8 cellular contexts compared by ENCODE assay signal in the genomic region with DNA sequence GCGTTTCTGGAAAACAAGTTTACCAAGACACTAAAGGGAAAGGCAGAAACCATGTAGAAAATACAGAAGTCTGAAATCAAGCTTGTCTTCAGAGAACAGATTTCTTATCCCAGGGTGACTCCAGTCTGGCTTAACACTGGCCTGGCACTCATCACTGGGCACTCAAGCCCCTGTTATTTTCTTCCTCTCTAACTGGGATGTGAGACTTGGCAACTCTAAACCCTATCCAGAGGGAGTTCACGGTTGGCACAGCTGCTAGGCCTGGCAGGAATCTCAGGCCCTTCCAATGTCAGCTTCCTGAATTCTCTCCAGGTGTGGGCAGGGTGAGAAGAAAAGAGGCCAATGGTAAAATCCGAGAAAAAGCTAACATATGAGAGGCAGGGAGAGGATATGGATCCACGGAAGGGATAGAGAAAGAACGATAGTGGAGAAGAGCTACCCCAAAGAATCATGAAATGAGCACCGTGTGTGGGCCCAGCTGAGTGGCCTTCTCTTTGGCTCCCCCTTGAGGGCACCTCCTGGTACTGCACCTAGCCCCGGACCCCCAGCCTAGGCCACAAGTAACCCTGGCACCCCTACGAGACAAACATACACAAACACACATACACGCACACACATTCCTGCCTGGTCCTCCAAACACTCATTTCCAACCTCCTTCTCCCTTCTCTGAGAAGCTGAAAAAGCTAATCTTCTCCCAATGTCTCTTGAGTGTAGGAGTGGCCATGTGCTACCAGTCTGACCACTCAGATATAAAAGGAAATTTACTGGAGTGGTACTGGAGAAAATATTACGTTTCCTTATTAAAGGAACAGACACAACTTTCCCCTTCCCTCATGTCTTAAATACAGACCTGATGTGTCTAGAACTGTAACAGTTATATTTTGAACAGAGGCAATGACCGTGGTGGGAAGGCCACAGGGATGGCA. TPM values are rescaled to one million over a fixed set of nuclear protein-coding genes. Genes with fewer than 3 reads are reported as not detected.
DNase-seq lines count a peak whose midpoint lies in the region; ATAC-seq, FAIRE-seq and TF ChIP-seq lines count a peak whose summit lies in the region.

No MANE protein-coding gene starts in this region.

- H3K27ac Mint-ChIP-seq in activated naive CD4-positive, alpha-beta T cell treated with anti-CD3 and anti-CD28 coated beads, Interleukin-2, amount 50 U/mL, for 72 hours, result no peak overlapping the region

- H3K9me1 ChIP-seq in keratinocyte (ENCODE audit: control insufficient read depth, extremely low read depth, insufficient read depth, low read length), result no peaks in the 10 kb centered on the region

- no peaks in the 10 kb centered on the region for H3K9me3 ChIP-seq in keratinocyte (ENCODE audit: control insufficient read depth, low read depth, low read length)

- no peaks in the 10 kb centered on the region for H3K36me3 Mint-ChIP-seq in activated naive CD4-positive, alpha-beta T cell treated with anti-CD3 and anti-CD28 coated beads, Interleukin-2, amount 50 U/mL, for 72 hours

- peak; percentile 62 for DNase-seq in activated CD8-positive, alpha-beta memory T cell treated with anti-CD3 and anti-CD28 coated beads for 24 hours
- no peak for DNase-seq in activated CD8-positive, alpha-beta memory T cell treated with anti-CD3 and anti-CD28 coated beads, Interleukin-2, amount 50 U/mL, for 4 hours
- DNase-seq in H7 (peak; percentile 66), M059J (ENCODE audit: low read depth) (peak; percentile 7), keratinocyte (ENCODE audit: low read depth, low spot score) (no peak), NCI-H2227 treated with DMSO at 0.1 percent for 48 hours (lab: John Stamatoyannopoulos, UW) (no peak), NCI-H1436 (lab: John Stamatoyannopoulos, UW) (no peak)
- DNase-seq in activated naive CD4-positive, alpha-beta T cell treated with anti-CD3 and anti-CD28 coated beads, Interleukin-2, amount 50 U/mL, for 72 hours (ENCODE audit: low spot score in 2 of 2), result peak in 1 of 2 donors; percentile 46

- H3K27me3 ChIP-seq in H7 (ENCODE audit: control insufficient read depth, insufficient read depth, low read length) (no peaks in the 10 kb centered on the region), keratinocyte (ENCODE audit: control insufficient read depth, extremely low read depth, insufficient read depth, low read length) (no peaks in the 10 kb centered on the region)

- peak; percentile 78 to 93 (median 80) for TF ChIP-seq CTCF in keratinocyte (optimal IDR thresholded peaks at IDR 0.05 in 1 of 3, IDR thresholded peaks at IDR 0.05 in 1 of 3, conservative IDR thresholded peaks at IDR 0.05 in 1 of 3; ENCODE audit: extremely low read depth in 1 of 3, insufficient read depth in 2 of 3, low read length in 3 of 3)

- H3K4me1 ChIP-seq in keratinocyte (ENCODE audit: control insufficient read depth, extremely low read depth, insufficient read depth, low read length), result no peaks in the 10 kb centered on the region

- no peaks in the 10 kb centered on the region for H3K36me3 ChIP-seq in H7 (replicated peaks; ENCODE audit: control insufficient read depth, insufficient read depth, low read length)
- H3K36me3 ChIP-seq in keratinocyte (ENCODE audit: control insufficient read depth in 2 of 2, extremely low read depth in 1 of 2, insufficient read depth in 2 of 2, low read length in 2 of 2), result no peaks in the 10 kb centered on the region

- ATAC-seq in activated naive CD4-positive, alpha-beta T cell treated with anti-CD3 and anti-CD28 coated beads, Interleukin-2, amount 50 U/mL, for 72 hours, result peak; percentile 49 to 62

- dilution Hi-C loops in keratinocyte (cut with MboI; ENCODE audit: extremely low pct_ligation_motif_present, low sequenced_read_pairs), result no loop called here

- no peak overlapping the region for H3K4me3 ChIP-seq in H7 (ENCODE audit: insufficient read depth, low read depth, low read length)
- no peak overlapping the region for H3K4me3 ChIP-seq in keratinocyte (ENCODE audit: control insufficient read depth in 2 of 3, extremely low read depth in 1 of 3, insufficient read depth in 2 of 3, low read depth in 1 of 3, low read length in 3 of 3)

- H2AFZ ChIP-seq in keratinocyte (ENCODE audit: control insufficient read depth, low read length), result no peak overlapping the region

- H3K79me2 ChIP-seq in keratinocyte (ENCODE audit: control insufficient read depth, insufficient read depth, low read length), result no peaks in the 10 kb centered on the region

- H3K9ac ChIP-seq in keratinocyte (ENCODE audit: control insufficient read depth, extremely low read depth, insufficient read depth, low read length), result no peak overlapping the region

- H3K27ac ChIP-seq in keratinocyte (ENCODE audit: control insufficient read depth, insufficient read depth, low read length), result no peak overlapping the region

- H4K20me1 ChIP-seq in keratinocyte (ENCODE audit: control insufficient read depth, extremely low read depth, insufficient read depth, low read length), result no peaks in the 10 kb centered on the region

- H3K4me2 ChIP-seq in keratinocyte (ENCODE audit: control insufficient read depth, extremely low read depth, insufficient read depth, low read depth, low read length), result no peak overlapping the region

- FAIRE-seq in keratinocyte (lab: Jason Lieb, UNC), result no peak

- no peaks in the 10 kb centered on the region for H3K9me3 Mint-ChIP-seq in activated naive CD4-positive, alpha-beta T cell treated with anti-CD3 and anti-CD28 coated beads, Interleukin-2, amount 50 U/mL, for 72 hours

RNA-seq across cellular contexts. Expression of gene PTCHD1, which starts 16.6 kb away (rescaled TPM):
- total RNA-seq in H7 (2014; rRNA removed; shearing (Covaris generic)), result 4.3 and 5.7 TPM in 2 replicates
- total RNA-seq in M059J (2014; rRNA removed; shearing (Covaris generic)), result not detected in 2 replicates
- not detected for total RNA-seq in activated naive CD4-positive, alpha-beta T cell treated with anti-CD3 and anti-CD28 coated beads, Interleukin-2, amount 50 U/mL, for 72 hours
- polyA plus RNA-seq in keratinocyte, result under 0.01 TPM in 1 of 3 replicates, not detected in the others
- polyA plus RNA-seq in keratinocyte (2011; ENCODE audit: low read depth), result not detected
- not detected in 2 replicates for polyA plus RNA-seq in keratinocyte (2011; cell fraction: cytosol; rRNA removed)
- not detected in 2 replicates for polyA plus RNA-seq in keratinocyte (2011; cell fraction: nucleus; rRNA removed)
- not detected in 2 replicates for polyA plus RNA-seq in keratinocyte (2012; ENCODE audit: low replicate concordance)
- polyA minus RNA-seq in keratinocyte, result not detected in 3 replicates
- polyA minus RNA-seq in keratinocyte (2011; cell fraction: cytosol; rRNA and poly(A)+ RNA removed), result not detected
- not detected in 2 replicates for polyA minus RNA-seq in keratinocyte (2011; cell fraction: nucleus; rRNA and poly(A)+ RNA removed)

Comparison
In these comparisons a context has a peak if more than half of its experiments do, and no peak if none do; other contexts are left out.
1. DNase-seq: peak in activated CD8-positive, alpha-beta memory T cell treated with anti-CD3 and anti-CD28 coated beads for 24 hours (single experiment), H7 (single experiment) and M059J (single experiment); none in activated CD8-positive, alpha-beta memory T cell treated with anti-CD3 and anti-CD28 coated beads, Interleukin-2, amount 50 U/mL, for 4 hours (single experiment), keratinocyte (single experiment), NCI-H2227 treated with DMSO at 0.1 percent for 48 hours (single experiment) and NCI-H1436 (single experiment).